Comparison of ENCODE assay signal across 15 cellular contexts in genomic region chr13:49062297-49062896, GRCh38.
A peak's percentile ranks its signal among the peaks of the same experiment; 100 is the strongest.
DNase-seq lines count a peak whose midpoint lies in the region; ATAC-seq and TF ChIP-seq lines count a peak whose summit lies in the region.
"Had no signal": no experiment of that assay in that cellular context is flagged by ENCODE, and none has a peak within 500 bp of the region (broad histone marks: within the 10 kb centered on the region; RNA-seq: fewer than 3 reads in every experiment).

No MANE protein-coding gene starts in this region.

- peak overlapping the region; percentile 36 for H3K27ac ChIP-seq in GM23248
- no peak overlapping the region for H3K27ac ChIP-seq in OCI-LY3 (ENCODE audit: low read length)
- peak overlapping the region; percentile 2 for H3K27ac ChIP-seq in osteoblast (ENCODE audit: low read depth, low read length)
- H3K27ac ChIP-seq: coronary artery, right atrium auricular region had no signal

- no peaks in the 10 kb centered on the region for H3K9me3 Mint-ChIP-seq in dendritic cell treated with granulocyte-macrophage colony-stimulating factor and Interleukin-4, amounts not matched to agents 40 ng/mL and 50 ng/mL, for 4 days

- H3K36me3 Mint-ChIP-seq in dendritic cell treated with granulocyte-macrophage colony-stimulating factor and Interleukin-4, amounts not matched to agents 40 ng/mL and 50 ng/mL, for 4 days (ENCODE audit: low read depth) = peaks cover 16% of the 10 kb centered on the region

- TF ChIP-seq CTCF in OCI-LY3 (IDR thresholded peaks at IDR 0.05; ENCODE audit: low read depth, low read length) (no peak), osteoblast (IDR thresholded peaks at IDR 0.05; ENCODE audit: extremely low read depth, low read depth, low read length) (no peak)

- peak overlapping the region; percentile 21 for H3K4me3 Mint-ChIP-seq in dendritic cell treated with granulocyte-macrophage colony-stimulating factor and Interleukin-4, amounts not matched to agents 40 ng/mL and 50 ng/mL, for 4 days
- H3K4me3 Mint-ChIP-seq: CD4-positive, CD25-positive, alpha-beta regulatory T cell; stimulated activated naive CD8-positive, alpha-beta T cell treated with anti-CD3 and anti-CD28 coated beads, Interleukin-15, Interleukin-2, amounts not matched to agents 100 ng/mL and 50 ng/mL, for 24 hours had no signal

- ATAC-seq in GM19397 (IDR thresholded peaks at IDR 0.05; ENCODE audit: unreplicated experiment) = no peak

- H3K79me2 ChIP-seq in GM23248 (ENCODE audit: insufficient read depth) = peaks cover 64% of the 10 kb centered on the region
- H3K79me2 ChIP-seq in OCI-LY3 (ENCODE audit: low read length) = no peaks in the 10 kb centered on the region
- H3K79me2 ChIP-seq in osteoblast (ENCODE audit: insufficient read depth, low read length) = peaks cover 16% of the 10 kb centered on the region

- peak overlapping the region; percentile 69 for H3K4me2 ChIP-seq in GM23248 (ENCODE audit: unreplicated experiment)
- H3K4me2 ChIP-seq in OCI-LY3 (ENCODE audit: low read length) = peak overlapping the region; percentile 27
- H3K4me2 ChIP-seq in osteoblast (ENCODE audit: insufficient read depth, low read length) = no peak overlapping the region

- H3K27me3 Mint-ChIP-seq in dendritic cell treated with granulocyte-macrophage colony-stimulating factor and Interleukin-4, amounts not matched to agents 40 ng/mL and 50 ng/mL, for 4 days = no peaks in the 10 kb centered on the region
- H3K27me3 Mint-ChIP-seq: CD4-positive, CD25-positive, alpha-beta regulatory T cell; stimulated activated naive CD8-positive, alpha-beta T cell treated with anti-CD3 and anti-CD28 coated beads, Interleukin-15, Interleukin-2, amounts not matched to agents 100 ng/mL and 50 ng/mL, for 24 hours had no signal

- H3K27me3 ChIP-seq in GM23248 (replicated peaks; ENCODE audit: insufficient read depth) (no peaks in the 10 kb centered on the region), OCI-LY3 (ENCODE audit: low read depth, low read length) (no peaks in the 10 kb centered on the region), osteoblast (ENCODE audit: insufficient read depth, low read length) (no peaks in the 10 kb centered on the region)
- H3K27me3 ChIP-seq: right atrium auricular region had no signal

- H3K27ac Mint-ChIP-seq in dendritic cell treated with granulocyte-macrophage colony-stimulating factor and Interleukin-4, amounts not matched to agents 40 ng/mL and 50 ng/mL, for 4 days = no peak overlapping the region
- H3K27ac Mint-ChIP-seq: stimulated activated naive CD8-positive, alpha-beta T cell treated with anti-CD3 and anti-CD28 coated beads, Interleukin-15, Interleukin-2, amounts not matched to agents 100 ng/mL and 50 ng/mL, for 24 hours had no signal

- H4K20me1 ChIP-seq in GM23248 (ENCODE audit: insufficient read depth) = no peaks in the 10 kb centered on the region
- no peaks in the 10 kb centered on the region for H4K20me1 ChIP-seq in OCI-LY3 (ENCODE audit: insufficient read depth, low read length)
- H4K20me1 ChIP-seq in osteoblast (ENCODE audit: insufficient read depth, low read length) = no peaks in the 10 kb centered on the region

- peaks cover 22% of the 10 kb centered on the region for H3F3A ChIP-seq in GM23248 (ENCODE audit: insufficient read depth)

- intact Hi-C loops in dendritic cell treated with granulocyte-macrophage colony-stimulating factor and Interleukin-4, amounts not matched to agents 40 ng/mL and 50 ng/mL, for 4 days (cut with micrococcal nuclease) = no loop called here

- H3K9ac ChIP-seq in GM23248 (no peak overlapping the region), OCI-LY3 (ENCODE audit: low read length) (no peak overlapping the region)

- H3K4me1 Mint-ChIP-seq in dendritic cell treated with granulocyte-macrophage colony-stimulating factor and Interleukin-4, amounts not matched to agents 40 ng/mL and 50 ng/mL, for 4 days (ENCODE audit: low read depth) = peaks cover 27% of the 10 kb centered on the region

- H3K4me1 ChIP-seq in GM23248 (ENCODE audit: insufficient read depth) = peaks cover 33% of the 10 kb centered on the region
- peaks cover 29% of the 10 kb centered on the region for H3K4me1 ChIP-seq in OCI-LY3 (ENCODE audit: low read length)
- peaks cover 14% of the 10 kb centered on the region for H3K4me1 ChIP-seq in osteoblast (ENCODE audit: insufficient read depth, low read length)

- in situ Hi-C loops in GM23248 (cut with MboI) = no loop called here

- DNase-seq in GM23248 (peak; percentile 21), osteoblast (ENCODE audit: insufficient read length, low spot score, missing footprints) (no peak), HuH-7 (ENCODE audit: low spot score) (no peak), SK-N-DZ (ENCODE audit: low spot score) (no peak)
- DNase-seq: amniotic stem cell; CD4-positive, CD25-positive, alpha-beta regulatory T cell; NCI-H146; NCI-H524 treated with DMSO at 0.1 percent for 48 hours; SHP77 had no signal

- 58 to 70% methylated on average over 3 of the region's 3 CpGs for WGBS in GM23248 (ENCODE audit: low coverage in 1 of 2, low lambda C conversion rate in 2 of 2, missing lambda C conversion rate in 2 of 2), 2 experiments

- H3K4me3 ChIP-seq in GM23248 (peak overlapping the region; percentile 7; the same call in 1 of the 2 replicates), OCI-LY3 (ENCODE audit: low read length) (no peak overlapping the region), osteoblast (ENCODE audit: insufficient read depth, low read length) (no peak overlapping the region)
- H3K4me3 ChIP-seq: coronary artery, right atrium auricular region had no signal

- H2AFZ ChIP-seq in GM23248 (no peak overlapping the region), OCI-LY3 (ENCODE audit: low read depth, low read length) (no peak overlapping the region), osteoblast (ENCODE audit: low read length) (no peak overlapping the region)

- H3K9me3 ChIP-seq in GM23248 (ENCODE audit: low read depth) (no peaks in the 10 kb centered on the region), OCI-LY3 (ENCODE audit: insufficient read depth, low read length) (no peaks in the 10 kb centered on the region), osteoblast (ENCODE audit: low read depth, low read length) (no peaks in the 10 kb centered on the region)
- H3K9me3 ChIP-seq: right atrium auricular region had no signal

- H3K9me2 ChIP-seq in GM23248 (ENCODE audit: insufficient read depth) = no peaks in the 10 kb centered on the region

- H3K36me3 ChIP-seq in GM23248 (ENCODE audit: low read depth) = no peaks in the 10 kb centered on the region
- no peaks in the 10 kb centered on the region for H3K36me3 ChIP-seq in OCI-LY3 (replicated peaks; ENCODE audit: low read depth, low read length)
- H3K36me3 ChIP-seq in osteoblast (ENCODE audit: insufficient read depth, low read length) = no peaks in the 10 kb centered on the region
- H3K36me3 ChIP-seq: right atrium auricular region had no signal
